12 cellular contexts compared by ENCODE assay signal in the genomic region with DNA sequence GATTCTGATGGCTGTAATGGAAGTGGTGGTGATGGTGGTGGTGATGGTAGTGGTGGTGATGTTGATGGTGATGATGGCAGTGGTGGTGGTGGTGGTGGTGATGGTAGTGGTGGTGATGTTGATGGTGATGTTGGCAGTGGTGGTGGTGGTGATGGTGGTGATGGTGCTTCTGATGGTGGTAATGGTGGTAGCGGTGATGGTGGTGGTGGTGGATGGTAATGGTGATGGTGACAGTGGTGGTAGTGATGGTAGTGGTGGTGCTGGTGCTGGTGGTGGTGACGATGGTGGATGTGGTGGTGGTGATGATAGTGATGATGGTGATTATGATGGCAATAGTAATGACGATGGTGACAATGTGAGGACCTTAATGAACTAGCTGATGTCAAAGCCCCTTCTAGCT. TPM values are rescaled to one million over a fixed set of nuclear protein-coding genes. Genes with fewer than 3 reads are reported as not detected.
A peak's percentile ranks its signal among the peaks of the same experiment; 100 is the strongest.
DNase-seq lines count a peak whose midpoint lies in the region; FAIRE-seq and TF ChIP-seq lines count a peak whose summit lies in the region.
"Had no signal": no experiment of that assay in that cellular context is flagged by ENCODE, and none has a peak within 500 bp of the region (broad histone marks: within the 10 kb centered on the region; RNA-seq: fewer than 3 reads in every experiment).

No MANE protein-coding gene starts in this region.

- H3K9me3 ChIP-seq in sigmoid colon (no peaks in the 10 kb centered on the region), PC-9 (ENCODE audit: insufficient read depth, low read depth) (no peaks in the 10 kb centered on the region)
- H3K9me3 ChIP-seq: HAP-1 had no signal

- no peak for TF ChIP-seq EP300 in sigmoid colon (IDR thresholded peaks at IDR 0.05)

- no peak overlapping the region for H2AFZ ChIP-seq in PC-9

- no peaks in the 10 kb centered on the region for H3K4me1 Mint-ChIP-seq in activated T-cell treated with anti-CD3 and anti-CD28 coated beads, Interleukin-2, amount 50 U/mL, for 24 hours (ENCODE audit: low read depth)
- H3K4me1 Mint-ChIP-seq in immature natural killer cell = peaks cover 0 to 4% of the 10 kb centered on the region in 2 donors

- H3K27ac ChIP-seq in sigmoid colon (no peak overlapping the region), PC-9 (no peak overlapping the region)
- H3K27ac ChIP-seq: BLaER1 treated with 17β-estradiol and CSF1 and Interleukin-3, amounts not matched to agents 10 nM and 100 nM had no signal

- H3K27me3 ChIP-seq in sigmoid colon (peaks cover 0 to 27% (median 0%) of the 10 kb centered on the region in 3 donors), PC-9 (ENCODE audit: insufficient read depth, low read depth) (peaks cover 19% of the 10 kb centered on the region)
- H3K27me3 ChIP-seq: BLaER1 treated with 17β-estradiol and CSF1 and Interleukin-3, amounts not matched to agents 10 nM and 100 nM had no signal

- H3K4me3 Mint-ChIP-seq in activated T-cell treated with anti-CD3 and anti-CD28 coated beads, Interleukin-2, amount 50 U/mL, for 24 hours = no peak overlapping the region
- H3K4me3 Mint-ChIP-seq in immature natural killer cell = no peak overlapping the region

- H3K4me1 ChIP-seq in sigmoid colon (no peaks in the 10 kb centered on the region), PC-9 (replicated peaks; ENCODE audit: insufficient read depth) (no peaks in the 10 kb centered on the region)
- H3K4me1 ChIP-seq: HAP-1 had no signal

- no peak for DNase-seq in activated T-cell treated with anti-CD3 and anti-CD28 coated beads, Interleukin-2, amount 50 U/mL, for 24 hours
- DNase-seq in activated T-cell treated with anti-CD3 and anti-CD28 coated beads, Interleukin-2, amount 50 U/mL, for 48 hours = no peak
- DNase-seq in HTR-8/SVneo (ENCODE audit: insufficient read length, low spot score) = no peak
- DNase-seq in immature natural killer cell = no peak
- DNase-seq in sigmoid colon = peak; percentile 35
- DNase-seq in NCI-H1105 (lab: John Stamatoyannopoulos, UW) = no peak
- DNase-seq in stimulated activated CD4-positive, alpha-beta T cell treated with anti-CD3 and anti-CD28 coated beads, Interleukin-4, amount 100 ng/mL, for 1 hour = no peak
- no peak for DNase-seq in PC-9
- DNase-seq: DMS153, NCI-H69 had no signal

- H3K27ac Mint-ChIP-seq in activated T-cell treated with anti-CD3 and anti-CD28 coated beads, Interleukin-2, amount 50 U/mL, for 24 hours = peak overlapping the region; percentile 65
- peak overlapping the region in 5 of 6 donors; percentile 22 to 74 (median 42) for H3K27ac Mint-ChIP-seq in immature natural killer cell

- no peaks in the 10 kb centered on the region for H3F3A ChIP-seq in PC-9 (ENCODE audit: insufficient read depth, low read depth)

- no TSS peak for BruUV-seq in PC-9 (replicated peaks; lab: Mats Ljungman, UMichigan)

- no peak for TF ChIP-seq POLR2A in sigmoid colon (IDR thresholded peaks at IDR 0.05)

- peaks cover 5% of the 10 kb centered on the region for H3K9me3 Mint-ChIP-seq in activated T-cell treated with anti-CD3 and anti-CD28 coated beads, Interleukin-2, amount 50 U/mL, for 24 hours
- peaks cover 0 to 2% (median 0%) of the 10 kb centered on the region in 6 donors for H3K9me3 Mint-ChIP-seq in immature natural killer cell

- 94 to 95% methylated on average over 3 of the region's 3 CpGs for WGBS in sigmoid colon, 2 donors

- H3K27me3 Mint-ChIP-seq in activated T-cell treated with anti-CD3 and anti-CD28 coated beads, Interleukin-2, amount 50 U/mL, for 24 hours = no peaks in the 10 kb centered on the region
- peaks cover 2 to 8% (median 4%) of the 10 kb centered on the region in 3 donors for H3K27me3 Mint-ChIP-seq in immature natural killer cell (ENCODE audit: low read depth in 3 of 3)

- no peaks in the 10 kb centered on the region for H4K20me1 ChIP-seq in PC-9 (ENCODE audit: insufficient read depth)

- POLR2A ChIA-PET in PC-9 (lab: Charles Lee; ENCODE audit: unreplicated experiment) = no interaction called here

- H3K36me3 ChIP-seq in sigmoid colon = no peaks in the 10 kb centered on the region
- H3K36me3 ChIP-seq in PC-9 (ENCODE audit: low read depth) = no peaks in the 10 kb centered on the region
- H3K36me3 ChIP-seq: HAP-1 had no signal

- H3K9me2 ChIP-seq in PC-9 (ENCODE audit: insufficient read depth) = no peaks in the 10 kb centered on the region

- peak; percentile 100 for FAIRE-seq in HTR-8/SVneo (lab: Jason Lieb, UNC)

- intact Hi-C loops in sigmoid colon (cut with DNase I) = no loop called here
- intact Hi-C loops in PC-9 (cut with micrococcal nuclease; ENCODE audit: unreplicated experiment) = no loop called here

- TF ChIP-seq CTCF in sigmoid colon (IDR thresholded peaks at IDR 0.05) = no peak
- TF ChIP-seq CTCF in PC-9 (conservative IDR thresholded peaks at IDR 0.05) = no peak

- peaks cover 40% of the 10 kb centered on the region for H3K36me3 Mint-ChIP-seq in activated T-cell treated with anti-CD3 and anti-CD28 coated beads, Interleukin-2, amount 50 U/mL, for 24 hours (ENCODE audit: low read depth)
- H3K36me3 Mint-ChIP-seq in immature natural killer cell = peaks cover 6 to 19% (median 8%) of the 10 kb centered on the region in 3 donors

- CTCF ChIA-PET in PC-9 (lab: Charles Lee) = no interaction called here

- no peaks in the 10 kb centered on the region for H3K79me2 ChIP-seq in PC-9 (ENCODE audit: low read depth)

- no peak overlapping the region for H3K4me2 ChIP-seq in PC-9

- no peak overlapping the region for H3K4me3 ChIP-seq in sigmoid colon
- no peak overlapping the region for H3K4me3 ChIP-seq in PC-9
- H3K4me3 ChIP-seq: HAP-1 had no signal

RNA-seq across cellular contexts. Expression of gene LRRC3, which starts 35.6 kb away (rescaled TPM):
- polyA plus RNA-seq in immature natural killer cell = under 1 TPM in 1 of 3 donors, not detected in 2; 0.29 TPM
- 1 to 10 TPM; 3.9 to 7.1 (median 5.4) TPM for total RNA-seq in sigmoid colon
- polyA plus RNA-seq in sigmoid colon = 1 to 10 TPM in 1 of 3 donors, under 1 TPM in 2; under 0.01 to 2.9 (median 0.46) TPM
- total RNA-seq in PC-9 (2021) = 0.35 and 0.48 TPM in 2 replicates
